Comparison of ENCODE assay signal across 8 cellular contexts in the genomic region with DNA sequence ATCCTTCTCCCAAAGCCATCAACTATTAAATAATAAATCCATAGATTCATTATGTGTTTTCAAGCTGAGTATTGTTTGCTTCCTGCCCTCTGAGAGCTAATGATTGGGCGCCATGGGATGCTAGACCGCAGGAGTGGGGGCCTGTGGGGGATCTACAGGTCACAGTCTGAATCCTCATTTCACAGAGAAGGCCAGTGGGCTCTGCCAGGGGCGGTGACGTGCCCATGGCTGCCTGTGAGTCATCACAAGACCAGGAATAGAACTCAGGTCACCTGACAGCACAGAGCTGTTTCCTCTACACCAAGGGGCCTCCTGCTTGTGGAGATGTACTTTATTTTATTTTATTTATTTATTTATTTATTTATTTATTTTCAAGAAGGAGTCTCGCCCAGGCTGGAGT. TPM values are rescaled to one million over a fixed set of nuclear protein-coding genes. Genes with fewer than 3 reads are reported as not detected.
DNase-seq lines count a peak whose midpoint lies in the region; ATAC-seq and TF ChIP-seq lines count a peak whose summit lies in the region.

No MANE protein-coding gene starts in this region.

- H2BK15ac ChIP-seq in neuronal stem cell (ENCODE audit: low read length), result no peak overlapping the region

- H3K4me2 ChIP-seq in neuronal stem cell (ENCODE audit: insufficient read depth, low read length, poor library complexity, severe bottlenecking) (no peak overlapping the region), Karpas-422 (ENCODE audit: low read depth, low read length, poor library complexity, severe bottlenecking) (no peak overlapping the region)

- H3K36me3 ChIP-seq in CD8-positive, alpha-beta memory T cell (ENCODE audit: insufficient read depth, low read length), result no peaks in the 10 kb centered on the region
- H3K36me3 ChIP-seq in neuronal stem cell (replicated peaks in 1 of 2; ENCODE audit: control insufficient read depth in 2 of 2, insufficient read depth in 2 of 2, low read length in 2 of 2) (no peaks in the 10 kb centered on the region), aorta (ENCODE audit: control insufficient read depth in 1 of 2, insufficient read depth in 2 of 2, low read length in 1 of 2) (no peaks in the 10 kb centered on the region), Karpas-422 (ENCODE audit: insufficient read depth, low read length) (no peaks in the 10 kb centered on the region)

- H3K9me2 ChIP-seq in Karpas-422 (replicated peaks; ENCODE audit: insufficient read depth, low read length), result no peaks in the 10 kb centered on the region

- no peaks in the 10 kb centered on the region for H4K20me1 ChIP-seq in Karpas-422 (ENCODE audit: insufficient read depth, low read depth, low read length)

- H2BK12ac ChIP-seq in neuronal stem cell (ENCODE audit: low read length), result no peak overlapping the region

- POLR2A ChIA-PET in CD8-positive, alpha-beta memory T cell (lab: Charles Lee), result no interaction called here

- peaks cover 0 to 3% of the 10 kb centered on the region in 2 donors for H3K27me3 Mint-ChIP-seq in CD8-positive, alpha-beta memory T cell

- no peaks in the 10 kb centered on the region for H3K27me3 ChIP-seq in CD8-positive, alpha-beta memory T cell (ENCODE audit: insufficient read depth, low read length, poor library complexity, severe bottlenecking)
- H3K27me3 ChIP-seq in neuronal stem cell (ENCODE audit: control insufficient read depth in 3 of 3, insufficient read depth in 3 of 3, low read depth in 1 of 3, low read length in 3 of 3) (no peaks in the 10 kb centered on the region), aorta (ENCODE audit: control insufficient read depth in 1 of 2, insufficient read depth in 2 of 2, low read length in 1 of 2) (no peaks in the 10 kb centered on the region), Karpas-422 (ENCODE audit: low read length) (no peaks in the 10 kb centered on the region)

- TF ChIP-seq CTCF in LNCaP clone FGC (IDR thresholded peaks at IDR 0.05; ENCODE audit: control insufficient read depth, extremely low read depth, insufficient read depth), result no peak

- no peak overlapping the region for H3K18ac ChIP-seq in neuronal stem cell (ENCODE audit: low read length)

- H3K36me3 Mint-ChIP-seq in CD8-positive, alpha-beta memory T cell, result peaks cover 0 to 5% (median 0%) of the 10 kb centered on the region in 3 donors

- H3K27ac ChIP-seq in CD8-positive, alpha-beta memory T cell (ENCODE audit: low read depth, low read length), result no peak overlapping the region
- no peak overlapping the region for H3K27ac ChIP-seq in neuronal stem cell (replicated peaks; ENCODE audit: low read length)
- peak overlapping the region in 1 of 2 donors; percentile 98 for H3K27ac ChIP-seq in aorta (ENCODE audit: low read depth in 1 of 2, low read length in 2 of 2)
- no peak overlapping the region for H3K27ac ChIP-seq in Karpas-422 (ENCODE audit: low read length)

- peak overlapping the region in 5 of 8 donors; percentile 29 to 77 (median 38) for H3K27ac Mint-ChIP-seq in CD8-positive, alpha-beta memory T cell

- peak overlapping the region; percentile 46 for H3K4me3 ChIP-seq in CD8-positive, alpha-beta memory T cell (ENCODE audit: low read length)
- no peak overlapping the region for H3K4me3 ChIP-seq in LNCaP clone FGC (ENCODE audit: low read depth, low read length)
- H3K4me3 ChIP-seq in neuronal stem cell (ENCODE audit: low read length in 2 of 2), result no peak overlapping the region
- H3K4me3 ChIP-seq in aorta (ENCODE audit: low read length in 2 of 2), result no peak overlapping the region
- H3K4me3 ChIP-seq in Karpas-422 (ENCODE audit: low read length), result no peak overlapping the region

- no peaks in the 10 kb centered on the region for H3K79me1 ChIP-seq in neuronal stem cell (ENCODE audit: low read depth, low read length)

- peaks cover 25 to 32% (median 28%) of the 10 kb centered on the region in 3 donors for H3K4me1 Mint-ChIP-seq in CD8-positive, alpha-beta memory T cell

- peaks cover 60% of the 10 kb centered on the region for H3K4me1 ChIP-seq in CD8-positive, alpha-beta memory T cell (ENCODE audit: insufficient read depth, low read length)
- H3K4me1 ChIP-seq in neuronal stem cell (ENCODE audit: control insufficient read depth in 2 of 2, insufficient read depth in 1 of 2, low read depth in 1 of 2, low read length in 2 of 2) (peaks cover 11 to 22% of the 10 kb centered on the region in 2 donors), aorta (ENCODE audit: control insufficient read depth in 1 of 2, insufficient read depth in 2 of 2, low read length in 2 of 2) (peaks cover 0 to 11% of the 10 kb centered on the region in 2 donors), Karpas-422 (ENCODE audit: low read length) (no peaks in the 10 kb centered on the region)

- H2BK5ac ChIP-seq in neuronal stem cell (ENCODE audit: low read length), result no peak overlapping the region

- H3K9me3 Mint-ChIP-seq in CD8-positive, alpha-beta memory T cell, result no peaks in the 10 kb centered on the region

- DNase-seq in CD8-positive, alpha-beta memory T cell, result peak in 1 of 5 donors; percentile 47
- peak; percentile 56 for DNase-seq in LNCaP clone FGC (ENCODE audit: low read depth)
- DNase-seq in activated CD4-positive, alpha-beta T cell treated with anti-CD3 and anti-CD28 coated beads, Interleukin-2, amount 50 U/mL, for 48 hours, result peak; percentile 63 to 71
- DNase-seq in neuronal stem cell (ENCODE audit: low spot score), result no peak
- DNase-seq in aorta, result peak; percentile 93 to 94
- no peak for DNase-seq in Karpas-422

- WGBS in neuronal stem cell (ENCODE audit: extremely low coverage in 2 of 2, insufficient read length in 2 of 2, insufficient replicate concordance in 1 of 2), 2 donors, result no CpG with 5 or more reads among the region's 5 CpGs
- 48 to 50% methylated on average over 5 of the region's 5 CpGs for whole genome bisulfite sequencing in aorta, 2 donors

- H4K91ac ChIP-seq in neuronal stem cell (ENCODE audit: low read depth, low read length, poor library complexity), result no peak overlapping the region

- H3K9me3 ChIP-seq in CD8-positive, alpha-beta memory T cell (ENCODE audit: low read length), result no peaks in the 10 kb centered on the region
- no peaks in the 10 kb centered on the region for H3K9me3 ChIP-seq in neuronal stem cell (replicated peaks in 1 of 2; ENCODE audit: control insufficient read depth in 2 of 2, insufficient read depth in 1 of 2, low read depth in 1 of 2, low read length in 2 of 2)
- no peaks in the 10 kb centered on the region for H3K9me3 ChIP-seq in aorta (ENCODE audit: control insufficient read depth, low read length)
- H3K9me3 ChIP-seq in Karpas-422 (ENCODE audit: low read length), result no peaks in the 10 kb centered on the region

- no peak overlapping the region for H3K4ac ChIP-seq in neuronal stem cell (ENCODE audit: low read length)

- H2AFZ ChIP-seq in neuronal stem cell (ENCODE audit: low read length), result peak overlapping the region; percentile 40
- H2AFZ ChIP-seq in Karpas-422 (ENCODE audit: low read length), result no peak overlapping the region

- H2BK120ac ChIP-seq in neuronal stem cell (ENCODE audit: low read depth, low read length), result no peak overlapping the region

- no peak overlapping the region for H3K9ac ChIP-seq in neuronal stem cell (ENCODE audit: low read depth, low read length, poor library complexity)
- H3K9ac ChIP-seq in Karpas-422 (ENCODE audit: low read length), result no peak overlapping the region

- H3K4me3 Mint-ChIP-seq in CD8-positive, alpha-beta memory T cell, result no peak overlapping the region

- CTCF ChIA-PET in CD8-positive, alpha-beta memory T cell (lab: Charles Lee), result no interaction called here

- no peak overlapping the region for H3K14ac ChIP-seq in neuronal stem cell (ENCODE audit: low read length)

- intact Hi-C loops in aorta (cut with DNase I), result no loop called here

- peak; percentile 34 for ATAC-seq in esophagus mucosa
- peak; percentile 93 for ATAC-seq in aorta (ENCODE audit: low FRiP score)
- no peak for ATAC-seq in GM19023 (IDR thresholded peaks at IDR 0.05; ENCODE audit: unreplicated experiment)

- H2AK5ac ChIP-seq in neuronal stem cell (ENCODE audit: low read depth, low read length), result no peak overlapping the region

- no peaks in the 10 kb centered on the region for H3K79me2 ChIP-seq in Karpas-422 (ENCODE audit: low read length)

- no peak overlapping the region for H4K8ac ChIP-seq in neuronal stem cell (ENCODE audit: low read depth, low read length)

- H3K23ac ChIP-seq in neuronal stem cell (ENCODE audit: low read depth, low read length, poor library complexity), result no peak overlapping the region

RNA-seq across cellular contexts. Expression of gene IL6R, which starts 15.0 kb away (rescaled TPM):
- 1 to 10 TPM; 2.8 to 3.8 TPM for total RNA-seq in CD8-positive, alpha-beta memory T cell
- polyA plus RNA-seq in CD8-positive, alpha-beta memory T cell, result 12.8 TPM
- total RNA-seq in esophagus mucosa (6.1 TPM), aorta (10 to 100 TPM; 16.5 to 18.2 TPM)
- 0.08 TPM for polyA plus RNA-seq in neuronal stem cell (2013, experiment 1 of 2)
- 0.10 TPM for polyA plus RNA-seq in neuronal stem cell (2013, experiment 2 of 2)
- polyA plus RNA-seq in aorta, result 1 to 10 TPM; 3.6 to 6.6 TPM
- total RNA-seq in Karpas-422 (2014; rRNA removed; shearing (Covaris generic); ENCODE audit: low replicate concordance), result 0.04 TPM in 1 of 2 replicates, not detected in the other

Comparison
In these comparisons a context has a peak if more than half of its experiments do, and no peak if none do; other contexts are left out.
1. DNase-seq: peak in LNCaP clone FGC (single experiment), activated CD4-positive, alpha-beta T cell treated with anti-CD3 and anti-CD28 coated beads, Interleukin-2, amount 50 U/mL, for 48 hours (2 of 2) and aorta (2 of 2); none in neuronal stem cell (single experiment) and Karpas-422 (single experiment).